ENCODE assay signal across 1 cellular context in the genomic region with DNA sequence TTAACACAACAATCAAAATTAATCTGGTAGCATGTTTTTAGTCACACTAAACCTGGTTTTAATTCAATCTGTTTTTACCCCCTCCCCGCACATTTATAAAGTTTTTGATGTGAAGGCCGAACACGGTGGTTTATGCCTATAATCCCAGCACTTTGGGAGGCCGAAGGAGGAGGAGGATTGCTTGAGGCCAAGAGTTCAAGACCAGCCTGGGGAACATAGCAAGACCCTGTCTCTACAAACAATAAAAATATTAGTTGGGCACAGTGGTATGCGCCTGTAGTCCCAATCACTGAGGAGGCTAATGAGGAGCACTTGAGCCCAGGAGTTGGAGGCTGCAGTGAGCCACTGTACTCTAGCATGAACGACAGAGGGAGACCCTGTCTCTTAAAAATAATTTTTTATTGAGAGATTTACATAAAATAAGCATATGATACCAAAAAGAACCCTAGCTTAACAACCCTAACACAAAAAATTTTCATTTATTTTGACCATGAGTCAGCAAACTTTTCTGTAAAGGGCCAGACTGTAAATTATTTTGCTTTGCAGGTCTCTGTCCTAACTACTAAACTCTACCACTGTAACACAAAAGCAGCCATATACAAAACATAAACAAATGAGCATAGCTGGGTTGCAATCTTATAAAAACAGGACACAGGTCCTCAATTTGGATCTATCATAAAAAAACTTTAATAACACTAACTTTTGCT.
TF ChIP-seq lines count a peak whose summit lies in the region.

No MANE protein-coding gene starts in this region.

TF ChIP-seq in HepG2, 621 proteins besides CTCF, POLR2A, EP300 and RAD21 (continued from another document):
- no peak for TF ChIP-seq MTA1 (CRISPR knock-in tag; IDR thresholded peaks at IDR 0.05; ENCODE audit: borderline replicate concordance)
- peak; percentile 41 for TF ChIP-seq RBM22 (optimal IDR thresholded peaks at IDR 0.05; ENCODE audit: low read length)
- no peak for TF ChIP-seq ZNF251 (CRISPR knock-in tag; IDR thresholded peaks at IDR 0.05)
- TF ChIP-seq GATAD1 (CRISPR knock-in tag; IDR thresholded peaks at IDR 0.05) = no peak
- TF ChIP-seq ZNF552 (CRISPR knock-in tag; IDR thresholded peaks at IDR 0.05; ENCODE audit: borderline replicate concordance) = no peak
- TF ChIP-seq, protein P1, sequence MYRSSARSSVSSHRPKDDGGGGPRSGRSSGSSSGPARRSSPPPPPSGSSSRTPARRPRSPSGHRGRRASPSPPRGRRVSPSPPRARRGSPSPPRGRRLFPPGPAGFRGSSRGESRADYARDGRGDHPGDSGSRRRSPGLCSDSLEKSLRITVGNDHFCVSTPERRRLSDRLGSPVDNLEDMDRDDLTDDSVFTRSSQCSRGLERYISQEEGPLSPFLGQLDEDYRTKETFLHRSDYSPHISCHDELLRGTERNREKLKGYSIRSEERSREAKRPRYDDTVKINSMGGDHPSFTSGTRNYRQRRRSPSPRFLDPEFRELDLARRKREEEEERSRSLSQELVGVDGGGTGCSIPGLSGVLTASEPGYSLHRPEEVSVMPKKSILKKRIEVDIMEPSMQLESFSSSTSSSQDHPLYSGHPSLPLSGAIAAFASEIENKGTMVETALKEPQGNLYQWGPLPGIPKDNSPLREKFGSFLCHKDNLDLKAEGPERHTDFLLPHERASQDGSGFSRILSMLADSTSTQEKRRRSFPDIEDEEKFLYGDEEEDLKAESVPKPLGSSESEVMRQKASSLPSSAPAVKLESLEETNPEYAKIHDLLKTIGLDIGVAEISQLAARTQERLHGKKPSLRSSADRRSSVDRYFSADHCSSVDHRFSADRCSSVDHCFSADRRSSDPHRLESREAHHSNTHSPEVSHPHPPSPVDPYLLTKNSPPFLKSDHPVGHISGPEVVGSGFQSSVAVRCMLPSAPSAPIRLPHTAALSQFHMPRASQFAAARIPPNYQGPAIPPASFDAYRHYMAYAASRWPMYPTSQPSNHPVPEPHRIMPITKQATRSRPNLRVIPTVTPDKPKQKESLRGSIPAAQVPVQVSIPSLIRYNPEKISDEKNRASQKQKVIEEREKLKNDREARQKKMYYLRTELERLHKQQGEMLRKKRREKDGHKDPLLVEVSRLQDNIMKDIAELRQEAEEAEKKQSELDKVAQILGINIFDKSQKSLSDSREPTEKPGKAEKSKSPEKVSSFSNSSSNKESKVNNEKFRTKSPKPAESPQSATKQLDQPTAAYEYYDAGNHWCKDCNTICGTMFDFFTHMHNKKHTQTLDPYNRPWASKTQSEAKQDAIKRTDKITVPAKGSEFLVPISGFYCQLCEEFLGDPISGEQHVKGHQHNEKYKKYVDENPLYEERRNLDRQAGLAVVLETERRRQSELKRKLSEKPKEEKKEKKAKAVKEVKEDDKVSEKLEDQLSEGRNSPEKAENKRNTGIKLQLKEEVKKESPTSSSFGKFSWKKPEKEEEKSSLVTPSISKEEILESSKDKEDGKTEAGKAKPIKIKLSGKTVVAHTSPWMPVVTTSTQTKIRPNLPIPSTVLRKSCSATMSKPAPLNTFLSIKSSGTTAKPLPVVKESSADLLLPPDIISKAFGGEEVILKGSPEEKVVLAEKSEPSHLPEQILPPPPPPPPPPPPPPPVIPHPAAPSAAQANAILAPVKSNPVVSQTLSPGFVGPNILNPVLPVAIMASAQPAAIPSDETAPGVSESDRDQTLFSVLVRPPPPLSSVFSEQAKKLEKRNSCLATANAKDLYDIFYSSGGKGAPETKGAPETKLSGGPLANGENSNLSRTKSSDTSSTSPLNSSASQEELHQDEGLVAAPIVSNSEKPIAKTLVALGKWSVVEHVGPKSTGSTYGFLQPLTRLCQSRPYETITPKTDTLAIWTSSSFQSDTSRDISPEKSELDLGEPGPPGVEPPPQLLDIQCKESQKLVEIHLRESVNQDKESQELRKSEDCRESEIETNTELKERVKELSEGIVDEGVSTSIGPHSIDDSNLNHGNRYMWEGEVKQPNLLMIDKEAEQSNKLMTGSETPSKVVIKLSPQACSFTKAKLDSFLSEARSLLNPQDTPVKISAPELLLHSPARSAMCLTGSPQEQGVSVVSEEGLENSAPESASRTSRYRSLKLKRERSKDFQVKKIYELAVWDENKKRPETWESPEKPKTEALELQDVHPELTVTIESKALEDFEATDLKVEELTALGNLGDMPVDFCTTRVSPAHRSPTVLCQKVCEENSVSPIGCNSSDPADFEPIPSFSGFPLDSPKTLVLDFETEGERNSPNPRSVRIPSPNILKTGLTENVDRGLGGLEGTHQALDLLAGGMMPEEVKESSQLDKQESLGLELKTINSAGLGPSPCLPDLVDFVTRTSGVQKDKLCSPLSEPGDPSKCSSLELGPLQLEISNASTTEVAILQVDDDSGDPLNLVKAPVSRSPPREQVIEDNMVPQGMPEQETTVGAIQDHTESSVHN (CRISPR knock-in tag; IDR thresholded peaks at IDR 0.05) = no peak
- TF ChIP-seq ZNF589 (CRISPR knock-in tag; conservative IDR thresholded peaks at IDR 0.05) = no peak
- no peak for TF ChIP-seq ZSCAN20 (CRISPR knock-in tag; IDR thresholded peaks at IDR 0.05; ENCODE audit: borderline replicate concordance)
- no peak for TF ChIP-seq ZNF543 (CRISPR knock-in tag; IDR thresholded peaks at IDR 0.05)
- TF ChIP-seq ZNF562 (CRISPR knock-in tag; IDR thresholded peaks at IDR 0.05; ENCODE audit: borderline replicate concordance) = no peak
- TF ChIP-seq EHMT2 (IDR thresholded peaks at IDR 0.05; ENCODE audit: borderline replicate concordance, low read depth, low read length) = no peak
- TF ChIP-seq ZNF256 (CRISPR knock-in tag; conservative IDR thresholded peaks at IDR 0.05) = no peak
- no peak for TF ChIP-seq KLF9 (CRISPR knock-in tag; IDR thresholded peaks at IDR 0.05; ENCODE audit: low read depth)
- TF ChIP-seq NFKBIZ (CRISPR knock-in tag; IDR thresholded peaks at IDR 0.05) = no peak
- TF ChIP-seq, protein P2, sequence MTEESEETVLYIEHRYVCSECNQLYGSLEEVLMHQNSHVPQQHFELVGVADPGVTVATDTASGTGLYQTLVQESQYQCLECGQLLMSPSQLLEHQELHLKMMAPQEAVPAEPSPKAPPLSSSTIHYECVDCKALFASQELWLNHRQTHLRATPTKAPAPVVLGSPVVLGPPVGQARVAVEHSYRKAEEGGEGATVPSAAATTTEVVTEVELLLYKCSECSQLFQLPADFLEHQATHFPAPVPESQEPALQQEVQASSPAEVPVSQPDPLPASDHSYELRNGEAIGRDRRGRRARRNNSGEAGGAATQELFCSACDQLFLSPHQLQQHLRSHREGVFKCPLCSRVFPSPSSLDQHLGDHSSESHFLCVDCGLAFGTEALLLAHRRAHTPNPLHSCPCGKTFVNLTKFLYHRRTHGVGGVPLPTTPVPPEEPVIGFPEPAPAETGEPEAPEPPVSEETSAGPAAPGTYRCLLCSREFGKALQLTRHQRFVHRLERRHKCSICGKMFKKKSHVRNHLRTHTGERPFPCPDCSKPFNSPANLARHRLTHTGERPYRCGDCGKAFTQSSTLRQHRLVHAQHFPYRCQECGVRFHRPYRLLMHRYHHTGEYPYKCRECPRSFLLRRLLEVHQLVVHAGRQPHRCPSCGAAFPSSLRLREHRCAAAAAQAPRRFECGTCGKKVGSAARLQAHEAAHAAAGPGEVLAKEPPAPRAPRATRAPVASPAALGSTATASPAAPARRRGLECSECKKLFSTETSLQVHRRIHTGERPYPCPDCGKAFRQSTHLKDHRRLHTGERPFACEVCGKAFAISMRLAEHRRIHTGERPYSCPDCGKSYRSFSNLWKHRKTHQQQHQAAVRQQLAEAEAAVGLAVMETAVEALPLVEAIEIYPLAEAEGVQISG (CRISPR knock-in tag; IDR thresholded peaks at IDR 0.05) = no peak
- TF ChIP-seq ARNT (IDR thresholded peaks at IDR 0.05) = no peak
- TF ChIP-seq HNRNPK (IDR thresholded peaks at IDR 0.05; ENCODE audit: low read depth, low read length, poor library complexity, severe bottlenecking) = no peak
- no peak for TF ChIP-seq FOXA1 (IDR thresholded peaks at IDR 0.05)
- TF ChIP-seq FOXA1 (CRISPR knock-in tag; IDR thresholded peaks at IDR 0.05) = no peak
- TF ChIP-seq SPEN (CRISPR knock-in tag; IDR thresholded peaks at IDR 0.05; ENCODE audit: low read depth) = no peak
- TF ChIP-seq RBFOX2 (IDR thresholded peaks at IDR 0.05; ENCODE audit: low read depth, low read length) = 0 out of 2 replicates have a peak, but pooled peaks have one; percentile 13
- TF ChIP-seq PPARG (CRISPR knock-in tag; conservative IDR thresholded peaks at IDR 0.05) = no peak
- TF ChIP-seq ZNF317 (CRISPR knock-in tag; IDR thresholded peaks at IDR 0.05) = no peak
- peak; percentile 19 for TF ChIP-seq AGO2 (optimal IDR thresholded peaks at IDR 0.05; ENCODE audit: low read depth, low read length)
- TF ChIP-seq ZNF230 (CRISPR knock-in tag; IDR thresholded peaks at IDR 0.05) = no peak
- TF ChIP-seq, protein P3, sequence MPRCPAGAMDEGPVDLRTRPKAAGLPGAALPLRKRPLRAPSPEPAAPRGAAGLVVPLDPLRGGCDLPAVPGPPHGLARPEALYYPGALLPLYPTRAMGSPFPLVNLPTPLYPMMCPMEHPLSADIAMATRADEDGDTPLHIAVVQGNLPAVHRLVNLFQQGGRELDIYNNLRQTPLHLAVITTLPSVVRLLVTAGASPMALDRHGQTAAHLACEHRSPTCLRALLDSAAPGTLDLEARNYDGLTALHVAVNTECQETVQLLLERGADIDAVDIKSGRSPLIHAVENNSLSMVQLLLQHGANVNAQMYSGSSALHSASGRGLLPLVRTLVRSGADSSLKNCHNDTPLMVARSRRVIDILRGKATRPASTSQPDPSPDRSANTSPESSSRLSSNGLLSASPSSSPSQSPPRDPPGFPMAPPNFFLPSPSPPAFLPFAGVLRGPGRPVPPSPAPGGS (CRISPR knock-in tag; IDR thresholded peaks at IDR 0.05) = no peak
- TF ChIP-seq, protein P4, sequence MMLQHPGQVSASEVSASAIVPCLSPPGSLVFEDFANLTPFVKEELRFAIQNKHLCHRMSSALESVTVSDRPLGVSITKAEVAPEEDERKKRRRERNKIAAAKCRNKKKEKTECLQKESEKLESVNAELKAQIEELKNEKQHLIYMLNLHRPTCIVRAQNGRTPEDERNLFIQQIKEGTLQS (CRISPR knock-in tag; IDR thresholded peaks at IDR 0.05) = no peak
- TF ChIP-seq SIN3A (IDR thresholded peaks at IDR 0.05; ENCODE audit: borderline replicate concordance, low read depth, low read length) = no peak
